In genomic region chr2:242002944-242003343, GRCh38 we compare ENCODE assay signal across 25 cellular contexts.
DNase-seq lines count a peak whose midpoint lies in the region; ATAC-seq and TF ChIP-seq lines count a peak whose summit lies in the region.
"Had no signal": no experiment of that assay in that cellular context is flagged by ENCODE, and none has a peak within 500 bp of the region (broad histone marks: within the 10 kb centered on the region; RNA-seq: fewer than 3 reads in every experiment).

No MANE protein-coding gene starts in this region.

- no peaks in the 10 kb centered on the region for H3K27me3 Mint-ChIP-seq in activated CD4-positive, alpha-beta T cell treated with anti-CD3 and anti-CD28 coated beads for 36 hours
- peaks cover 2% of the 10 kb centered on the region for H3K27me3 Mint-ChIP-seq in endodermal cell (ENCODE audit: insufficient read depth)
- H3K27me3 Mint-ChIP-seq: naive B cell had no signal

- H3K9ac ChIP-seq in endodermal cell (ENCODE audit: extremely low read depth, low read length, poor library complexity, severe bottlenecking): no peak overlapping the region
- H3K9ac ChIP-seq: GM23248 had no signal

- no peaks in the 10 kb centered on the region for H3K36me3 Mint-ChIP-seq in activated CD4-positive, alpha-beta T cell treated with anti-CD3 and anti-CD28 coated beads for 36 hours (ENCODE audit: low read depth)
- no peaks in the 10 kb centered on the region for H3K36me3 Mint-ChIP-seq in endodermal cell (ENCODE audit: low read depth)
- H3K36me3 Mint-ChIP-seq: type B pancreatic cell had no signal

- H3K4me1 Mint-ChIP-seq in activated CD4-positive, alpha-beta T cell treated with anti-CD3 and anti-CD28 coated beads for 36 hours: peaks cover 18% of the 10 kb centered on the region
- H3K4me1 Mint-ChIP-seq in endodermal cell: no peaks in the 10 kb centered on the region

- H3K4me1 ChIP-seq in endodermal cell (ENCODE audit: control insufficient read depth, insufficient read depth, low read length): no peaks in the 10 kb centered on the region
- no peaks in the 10 kb centered on the region for H3K4me1 ChIP-seq in spleen
- no peaks in the 10 kb centered on the region for H3K4me1 ChIP-seq in HAP-1
- H3K4me1 ChIP-seq: body of pancreas had no signal

- H3K4me3 Mint-ChIP-seq in activated CD4-positive, alpha-beta T cell treated with anti-CD3 and anti-CD28 coated beads for 36 hours: no peak overlapping the region
- H3K4me3 Mint-ChIP-seq in endodermal cell: no peak overlapping the region
- H3K4me3 Mint-ChIP-seq: activated CD8-positive, alpha-beta T cell treated with anti-CD3 and anti-CD28 coated beads, Interleukin-2, amount 10 ng/mL, durations not matched to agents 7 days and 5 days; HFFc6; naive B cell; type B pancreatic cell had no signal

- H3K36me3 ChIP-seq in endodermal cell (ENCODE audit: control insufficient read depth, insufficient read depth, low read length) (no peaks in the 10 kb centered on the region), spleen (no peaks in the 10 kb centered on the region), HAP-1 (replicated peaks) (no peaks in the 10 kb centered on the region)

- in situ Hi-C loops in HAP-1 (cut with MboI; ENCODE audit: low sequenced_read_pairs): no loop called here

- H3K4me3 ChIP-seq in endodermal cell (ENCODE audit: low read length): no peak overlapping the region
- H3K4me3 ChIP-seq in spleen: no peak overlapping the region
- H3K4me3 ChIP-seq in HAP-1: no peak overlapping the region
- H3K4me3 ChIP-seq: body of pancreas, GM23248, K562, smooth muscle cell had no signal

- POLR2A ChIA-PET in activated CD4-positive, alpha-beta T cell treated with anti-CD3 and anti-CD28 coated beads for 36 hours (lab: Charles Lee): no interaction called here

- WGBS in endodermal cell (ENCODE audit: insufficient coverage in 1 of 2, insufficient read length in 1 of 2), 2 experiments: 92 to 94% methylated on average over 9 to 13 of the region's 13 CpGs
- WGBS in spleen, 5 donors: 58 to 79% (median 75%) methylated on average over 10 to 13 of the region's 13 CpGs

- H3K27ac Mint-ChIP-seq in activated CD4-positive, alpha-beta T cell treated with anti-CD3 and anti-CD28 coated beads for 36 hours: peak overlapping the region; percentile 53
- H3K27ac Mint-ChIP-seq in endodermal cell: no peak overlapping the region
- H3K27ac Mint-ChIP-seq: activated CD8-positive, alpha-beta T cell treated with anti-CD3 and anti-CD28 coated beads, Interleukin-2, amount 10 ng/mL, durations not matched to agents 7 days and 5 days; HFFc6; type B pancreatic cell had no signal

- H3K27me3 ChIP-seq in endodermal cell (ENCODE audit: control insufficient read depth, insufficient read depth, low read length, poor library complexity, severe bottlenecking) (no peaks in the 10 kb centered on the region), spleen (replicated peaks in 1 of 7) (no peaks in the 10 kb centered on the region), HAP-1 (ENCODE audit: low read depth) (peaks cover 2% of the 10 kb centered on the region; the same call in 1 of the 2 replicates)
- H3K27me3 ChIP-seq: body of pancreas had no signal

- no peak for DNase-seq in activated CD4-positive, alpha-beta T cell treated with anti-CD3 and anti-CD28 coated beads for 36 hours
- DNase-seq in activated CD4-positive, alpha-beta T cell treated with anti-CD3 and anti-CD28 coated beads for 1 hour: no peak
- peak; percentile 23 for DNase-seq in stimulated activated CD4-positive, alpha-beta T cell treated with anti-CD3 and anti-CD28 coated beads, Interleukin-15, amount 100 ng/mL, for 24 hours
- DNase-seq in stimulated activated CD4-positive, alpha-beta T cell treated with anti-CD3 and anti-CD28 coated beads, Interleukin-2, amount 100 ng/mL, for 48 hours: no peak
- peak; percentile 45 for DNase-seq in endodermal cell
- DNase-seq in spleen: peak; percentile 41
- no peak for DNase-seq in HAP-1 (ENCODE audit: low spot score in 2 of 2)
- DNase-seq: activated CD8-positive, alpha-beta T cell treated with anti-CD3 and anti-CD28 coated beads, Interleukin-2, amount 10 ng/mL, durations not matched to agents 7 days and 5 days; effector CD4-positive, alpha-beta T cell; erythroblast; GM23248; HFFc6; left cardiac atrium; naive B cell; NCI-H1417; NCI-H2081; NCI-H345; NCI-H774; T-helper 9 cell had no signal

- peak; percentile 23 for ATAC-seq in activated CD4-positive, alpha-beta T cell treated with anti-CD3 and anti-CD28 coated beads for 36 hours
- ATAC-seq in GM18870 (IDR thresholded peaks at IDR 0.05; ENCODE audit: unreplicated experiment): no peak
- ATAC-seq: activated CD8-positive, alpha-beta T cell treated with anti-CD3 and anti-CD28 coated beads, Interleukin-2, amount 10 ng/mL, durations not matched to agents 7 days and 5 days; body of pancreas; K562; left cardiac atrium had no signal

- H3K9me3 ChIP-seq in endodermal cell (ENCODE audit: control insufficient read depth, low read length) (no peaks in the 10 kb centered on the region), spleen (no peaks in the 10 kb centered on the region), HAP-1 (no peaks in the 10 kb centered on the region)
- H3K9me3 ChIP-seq: body of pancreas had no signal

- intact Hi-C loops in activated CD4-positive, alpha-beta T cell treated with anti-CD3 and anti-CD28 coated beads for 36 hours (cut with DNase I, micrococcal nuclease): no loop called here
- intact Hi-C loops in spleen (cut with DNase I; ENCODE audit: low total_unique reads): no loop called here

- H3K9me3 Mint-ChIP-seq in activated CD4-positive, alpha-beta T cell treated with anti-CD3 and anti-CD28 coated beads for 36 hours (ENCODE audit: low read depth): no peaks in the 10 kb centered on the region
- H3K9me3 Mint-ChIP-seq in endodermal cell: peaks cover 18% of the 10 kb centered on the region
- H3K9me3 Mint-ChIP-seq: naive B cell, type B pancreatic cell had no signal

- TF ChIP-seq POLR2A in spleen (IDR thresholded peaks at IDR 0.05): no peak

- TF ChIP-seq CTCF in endodermal cell (conservative IDR thresholded peaks at IDR 0.05) (no peak), spleen (IDR thresholded peaks at IDR 0.05 in 8 of 11, conservative IDR thresholded peaks at IDR 0.05 in 3 of 11) (no peak)

- CTCF ChIA-PET in activated CD4-positive, alpha-beta T cell treated with anti-CD3 and anti-CD28 coated beads for 36 hours (lab: Charles Lee): interaction anchor here (0.6 to 1.4 kb wide), 4 partner anchors 9 to 52 kb away, joined by 3 to 4 read pairs (median 3); no protein-coding TSS in a partner anchor

- no peak overlapping the region for H3K27ac ChIP-seq in endodermal cell (ENCODE audit: low read depth, low read length)
- H3K27ac ChIP-seq in spleen: no peak overlapping the region
- H3K27ac ChIP-seq: 22Rv1, body of pancreas, GM23248 had no signal

Comparison
In these comparisons a context has a peak if more than half of its experiments do, and no peak if none do; other contexts are left out.
1. DNase-seq: peak in stimulated activated CD4-positive, alpha-beta T cell treated with anti-CD3 and anti-CD28 coated beads, Interleukin-15, amount 100 ng/mL, for 24 hours (single experiment), endodermal cell (single experiment) and spleen (single experiment); none in activated CD4-positive, alpha-beta T cell treated with anti-CD3 and anti-CD28 coated beads for 36 hours (single experiment), activated CD4-positive, alpha-beta T cell treated with anti-CD3 and anti-CD28 coated beads for 1 hour (single experiment), stimulated activated CD4-positive, alpha-beta T cell treated with anti-CD3 and anti-CD28 coated beads, Interleukin-2, amount 100 ng/mL, for 48 hours (0 of 2) and HAP-1 (0 of 2).